Comparison of ENCODE assay signal across 8 cellular contexts in genomic region chr1:100834779-100835645, GRCh38. TPM values are rescaled to one million over a fixed set of nuclear protein-coding genes. Genes with fewer than 3 reads are reported as not detected.
DNase-seq lines count a peak whose midpoint lies in the region; ATAC-seq and TF ChIP-seq lines count a peak whose summit lies in the region.

No MANE protein-coding gene starts in this region.

- H3K4me1 ChIP-seq in OCI-LY1 (ENCODE audit: insufficient read depth, low read length, severe bottlenecking): no peaks in the 10 kb centered on the region

- no peaks in the 10 kb centered on the region for H3F3A ChIP-seq in OCI-LY1 (ENCODE audit: insufficient read depth, low read length)

- no peaks in the 10 kb centered on the region for H3K36me3 ChIP-seq in OCI-LY1 (ENCODE audit: insufficient read depth, low read length)

- peak; percentile 63 for TF ChIP-seq CTCF in OCI-LY1 (IDR thresholded peaks at IDR 0.05; ENCODE audit: low read length)

- H3K9me2 ChIP-seq in OCI-LY1 (ENCODE audit: low read depth, low read length): no peaks in the 10 kb centered on the region

- H3K4me3 ChIP-seq in OCI-LY1 (ENCODE audit: low read depth, low read length, poor library complexity, severe bottlenecking): no peak overlapping the region

- H3K4me2 ChIP-seq in OCI-LY1 (ENCODE audit: low read length): no peak overlapping the region

- H3K9me3 ChIP-seq in OCI-LY1 (ENCODE audit: low read length): no peaks in the 10 kb centered on the region

- H3K79me2 ChIP-seq in OCI-LY1 (ENCODE audit: insufficient read depth, low read length): no peaks in the 10 kb centered on the region

- H2AFZ ChIP-seq in OCI-LY1 (ENCODE audit: low read length): no peak overlapping the region

- H3K27ac ChIP-seq in OCI-LY1 (ENCODE audit: low read depth, low read length, poor library complexity, severe bottlenecking): no peak overlapping the region

- no peak for ATAC-seq in HG03378 (IDR thresholded peaks at IDR 0.05; ENCODE audit: unreplicated experiment)

- H4K20me1 ChIP-seq in OCI-LY1 (ENCODE audit: insufficient read depth, low read length): no peaks in the 10 kb centered on the region

- no peaks in the 10 kb centered on the region for H3K27me3 ChIP-seq in OCI-LY1 (ENCODE audit: insufficient read depth, low read length)

- no peak overlapping the region for H3K9ac ChIP-seq in OCI-LY1 (ENCODE audit: low read length)

- DNase-seq in DMS153 treated with DMSO at 0.1 percent for 48 hours (lab: John Stamatoyannopoulos, UW; ENCODE audit: unreplicated experiment) (peak; percentile 6), DMS153 (lab: John Stamatoyannopoulos, UW) (no peak), H4 (ENCODE audit: low spot score) (peak; percentile 23), glomerular visceral epithelial cell (ENCODE audit: extremely low spot score) (peak; percentile 4), DMS79 (lab: John Stamatoyannopoulos, UW) (no peak), 8988T (no peak)

RNA-seq across cellular contexts. Expression of gene EXTL2, which starts 59.6 kb away (rescaled TPM):
- 21.8 and 31.1 TPM in 2 replicates for total RNA-seq in H4 (2014; rRNA removed; shearing (Covaris generic))

Comparison
In these comparisons a context has a peak if more than half of its experiments do, and no peak if none do; other contexts are left out.
1. DNase-seq: peak in DMS153 treated with DMSO at 0.1 percent for 48 hours (single experiment), H4 (single experiment) and glomerular visceral epithelial cell (single experiment); none in DMS153 (single experiment), DMS79 (single experiment) and 8988T (single experiment).